Comparison of ENCODE assay signal across 10 cellular contexts in genomic region chr11:105181100-105181499, GRCh38. TPM values are rescaled to one million over a fixed set of nuclear protein-coding genes. Genes with fewer than 3 reads are reported as not detected.
DNase-seq lines count a peak whose midpoint lies in the region; ATAC-seq and TF ChIP-seq lines count a peak whose summit lies in the region.
"Had no signal": no experiment of that assay in that cellular context is flagged by ENCODE, and none has a peak within 500 bp of the region (broad histone marks: within the 10 kb centered on the region; RNA-seq: fewer than 3 reads in every experiment).

No MANE protein-coding gene starts in this region.

- ATAC-seq in HG02884 (IDR thresholded peaks at IDR 0.05; ENCODE audit: unreplicated experiment), result no peak

- H3K9me3 ChIP-seq in colonic mucosa, result no peaks in the 10 kb centered on the region

- no peaks in the 10 kb centered on the region for H3K36me3 ChIP-seq in colonic mucosa

- H3K4me3 ChIP-seq in fibroblast of mammary gland (ENCODE audit: control insufficient read depth, low read depth, low read length), result no peak overlapping the region
- H3K4me3 ChIP-seq in skeletal muscle cell (ENCODE audit: low read depth, low read length), result no peak overlapping the region
- H3K4me3 ChIP-seq in colonic mucosa, result no peak overlapping the region

- intact Hi-C loops in colonic mucosa (cut with DNase I), result no loop called here

- CTCF ChIA-PET in RWPE1 (lab: Yijun Ruan, JAX), result interaction anchor here (0.6 kb wide), 1 partner anchor 12 kb away, joined by 3 read pairs; no protein-coding TSS in a partner anchor

- DNase-seq in HT-29 (ENCODE audit: low spot score) (peak; percentile 51), RWPE1 (ENCODE audit: low spot score) (peak; percentile 19), fibroblast of mammary gland (ENCODE audit: low read depth) (peak; percentile 72), skeletal muscle cell (ENCODE audit: low read depth) (peak; percentile 76), colonic mucosa (no peak), NCI-H146 (lab: John Stamatoyannopoulos, UW) (no peak)
- no peak for DNase-seq in activated CD4-positive, alpha-beta T cell treated with anti-CD3 and anti-CD28 coated beads, Interleukin-2, amount 50 U/mL, for 1 hour
- DNase-seq: activated B cell treated with CpG ODN at 0.5 μM for 24 hours, NCI-H2081 had no signal

- H3K27me3 ChIP-seq in colonic mucosa, result no peaks in the 10 kb centered on the region

- H3K4me1 ChIP-seq in colonic mucosa, result no peaks in the 10 kb centered on the region

- no peak overlapping the region for H3K27ac ChIP-seq in RWPE1
- H3K27ac ChIP-seq in colonic mucosa, result no peak overlapping the region

- TF ChIP-seq CTCF in RWPE1 (conservative IDR thresholded peaks at IDR 0.05; ENCODE audit: low read depth), result no peak
- no peak for TF ChIP-seq CTCF in fibroblast of mammary gland (conservative IDR thresholded peaks at IDR 0.05; ENCODE audit: control insufficient read depth, insufficient read depth, low read depth, low read length)
- TF ChIP-seq CTCF in colonic mucosa (IDR thresholded peaks at IDR 0.05), result no peak

- POLR2A ChIA-PET in RWPE1 (lab: Yijun Ruan, JAX; ENCODE audit: low non-redundant PET), result no interaction called here

- no peak overlapping the region for H3K9ac ChIP-seq in colonic mucosa (ENCODE audit: low read depth in 2 of 2, low read length in 2 of 2)

RNA-seq across cellular contexts. Expression of gene CARD18, which starts 41.5 kb away (rescaled TPM):
- total RNA-seq in HT-29 (2014; rRNA removed; shearing (Covaris generic)), result not detected in 2 replicates
- not detected for total RNA-seq in colonic mucosa
- total RNA-seq: activated B cell treated with CpG ODN at 0.5 μM for 24 hours had no signal

Comparison
In these comparisons a context has a peak if more than half of its experiments do, and no peak if none do; other contexts are left out.
1. DNase-seq: peak in HT-29 (single experiment), RWPE1 (single experiment), fibroblast of mammary gland (single experiment) and skeletal muscle cell (single experiment); none in activated CD4-positive, alpha-beta T cell treated with anti-CD3 and anti-CD28 coated beads, Interleukin-2, amount 50 U/mL, for 1 hour (single experiment), colonic mucosa (single experiment) and NCI-H146 (single experiment).